ENCODE assay signal across 13 cellular contexts in genomic region chr4:139142097-139142496, GRCh38. TPM values are rescaled to one million over a fixed set of nuclear protein-coding genes. Genes with fewer than 3 reads are reported as not detected.
DNase-seq lines count a peak whose midpoint lies in the region; ATAC-seq and TF ChIP-seq lines count a peak whose summit lies in the region.
"Had no signal": no experiment of that assay in that cellular context is flagged by ENCODE, and none has a peak within 500 bp of the region (broad histone marks: within the 10 kb centered on the region; RNA-seq: fewer than 3 reads in every experiment).

No MANE protein-coding gene starts in this region.

- H3K27me3 Mint-ChIP-seq in activated T-helper 17 cell treated with anti-CD3 and anti-CD28 coated beads, Interleukin-2, amount 50 U/mL, for 72 hours: no peaks in the 10 kb centered on the region
- peaks cover 2% of the 10 kb centered on the region for H3K27me3 Mint-ChIP-seq in activated T-helper 1 cell treated with anti-CD3 and anti-CD28 coated beads, Interleukin-12 subunit alpha, Interleukin-12 subunit beta, Interleukin-2, Interleukin-4 antibody, amounts not matched to agents 30 ng/mL and 10 ng/mL and 1 ng/mL, durations not matched to agents 14 hours and 24 hours and 36 hours (ENCODE audit: insufficient read depth)

- intact Hi-C loops in activated T-helper 1 cell treated with anti-CD3 and anti-CD28 coated beads, Interleukin-12 subunit alpha, Interleukin-12 subunit beta, Interleukin-2, Interleukin-4 antibody, amounts not matched to agents 30 ng/mL and 10 ng/mL and 1 ng/mL, durations not matched to agents 14 hours and 24 hours and 36 hours (cut with micrococcal nuclease): no loop called here
- intact Hi-C loops in left ventricle myocardium superior (cut with micrococcal nuclease): no loop called here

- ATAC-seq in GM18505 (IDR thresholded peaks at IDR 0.05; ENCODE audit: unreplicated experiment) (peak; percentile 91), GM21381 (IDR thresholded peaks at IDR 0.05; ENCODE audit: unreplicated experiment) (peak; percentile 76), HG03159 (IDR thresholded peaks at IDR 0.05; ENCODE audit: unreplicated experiment) (peak; percentile 72), left ventricle myocardium superior (no peak)
- peak; percentile 26 for ATAC-seq in activated T-helper 17 cell treated with anti-CD3 and anti-CD28 coated beads, Interleukin-2, amount 50 U/mL, for 72 hours (replicated peaks)

- TF ChIP-seq POLR2A in GM18505 (IDR thresholded peaks at IDR 0.05; ENCODE audit: borderline replicate concordance, extremely low read depth, insufficient read depth, insufficient read length): no peak

- H3K27ac Mint-ChIP-seq in activated T-helper 17 cell treated with anti-CD3 and anti-CD28 coated beads, Interleukin-2, amount 50 U/mL, for 72 hours: no peak overlapping the region
- no peak overlapping the region for H3K27ac Mint-ChIP-seq in activated T-helper 1 cell treated with anti-CD3 and anti-CD28 coated beads, Interleukin-12 subunit alpha, Interleukin-12 subunit beta, Interleukin-2, Interleukin-4 antibody, amounts not matched to agents 30 ng/mL and 10 ng/mL and 1 ng/mL, durations not matched to agents 14 hours and 24 hours and 36 hours

- peaks cover 19% of the 10 kb centered on the region for H3K4me1 Mint-ChIP-seq in activated T-helper 17 cell treated with anti-CD3 and anti-CD28 coated beads, Interleukin-2, amount 50 U/mL, for 72 hours
- H3K4me1 Mint-ChIP-seq in activated T-helper 1 cell treated with anti-CD3 and anti-CD28 coated beads, Interleukin-12 subunit alpha, Interleukin-12 subunit beta, Interleukin-2, Interleukin-4 antibody, amounts not matched to agents 30 ng/mL and 10 ng/mL and 1 ng/mL, durations not matched to agents 14 hours and 24 hours and 36 hours (ENCODE audit: low read depth): peaks cover 29% of the 10 kb centered on the region

- H3K4me3 Mint-ChIP-seq in activated T-helper 17 cell treated with anti-CD3 and anti-CD28 coated beads, Interleukin-2, amount 50 U/mL, for 72 hours: no peak overlapping the region
- H3K4me3 Mint-ChIP-seq in activated T-helper 1 cell treated with anti-CD3 and anti-CD28 coated beads, Interleukin-12 subunit alpha, Interleukin-12 subunit beta, Interleukin-2, Interleukin-4 antibody, amounts not matched to agents 30 ng/mL and 10 ng/mL and 1 ng/mL, durations not matched to agents 14 hours and 24 hours and 36 hours: no peak overlapping the region

- H3K36me3 Mint-ChIP-seq in activated T-helper 17 cell treated with anti-CD3 and anti-CD28 coated beads, Interleukin-2, amount 50 U/mL, for 72 hours (ENCODE audit: low read depth): peaks cover 8% of the 10 kb centered on the region
- peaks cover 11% of the 10 kb centered on the region for H3K36me3 Mint-ChIP-seq in activated T-helper 1 cell treated with anti-CD3 and anti-CD28 coated beads, Interleukin-12 subunit alpha, Interleukin-12 subunit beta, Interleukin-2, Interleukin-4 antibody, amounts not matched to agents 30 ng/mL and 10 ng/mL and 1 ng/mL, durations not matched to agents 14 hours and 24 hours and 36 hours (ENCODE audit: low read depth)

- DNase-seq in NCI-H1930 (lab: John Stamatoyannopoulos, UW): no peak
- no peak for DNase-seq in activated T-helper 1 cell treated with anti-CD3 and anti-CD28 coated beads, Interleukin-12 subunit alpha, Interleukin-12 subunit beta, Interleukin-2, Interleukin-4 antibody, amounts not matched to agents 30 ng/mL and 10 ng/mL and 1 ng/mL, durations not matched to agents 14 hours and 24 hours and 36 hours (ENCODE audit: low spot score)
- DNase-seq in left ventricle myocardium superior: no peak
- no peak for DNase-seq in NCI-H1436 (lab: John Stamatoyannopoulos, UW)
- DNase-seq: activated CD8-positive, alpha-beta memory T cell treated with anti-CD3 and anti-CD28 coated beads for 24 hours; GDM1; NCI-H146; sigmoid colon; upper lobe of left lung had no signal

- no peaks in the 10 kb centered on the region for H3K9me3 Mint-ChIP-seq in activated T-helper 17 cell treated with anti-CD3 and anti-CD28 coated beads, Interleukin-2, amount 50 U/mL, for 72 hours
- H3K9me3 Mint-ChIP-seq in activated T-helper 1 cell treated with anti-CD3 and anti-CD28 coated beads, Interleukin-12 subunit alpha, Interleukin-12 subunit beta, Interleukin-2, Interleukin-4 antibody, amounts not matched to agents 30 ng/mL and 10 ng/mL and 1 ng/mL, durations not matched to agents 14 hours and 24 hours and 36 hours: peaks cover 15% of the 10 kb centered on the region

RNA-seq across cellular contexts. Expression of gene ELF2, which starts 34.9 kb away (rescaled TPM):
- total RNA-seq in activated T-helper 17 cell treated with anti-CD3 and anti-CD28 coated beads, Interleukin-2, amount 50 U/mL, for 72 hours: 10 to 100 TPM; 29.7 to 35.2 TPM
- total RNA-seq in activated T-helper 1 cell treated with anti-CD3 and anti-CD28 coated beads, Interleukin-12 subunit alpha, Interleukin-12 subunit beta, Interleukin-2, Interleukin-4 antibody, amounts not matched to agents 30 ng/mL and 10 ng/mL and 1 ng/mL, durations not matched to agents 14 hours and 24 hours and 36 hours: 26.3 and 29.3 TPM in 2 replicates
- total RNA-seq in left ventricle myocardium superior: 44.7 TPM
